14 cellular contexts compared by ENCODE assay signal in the genomic region with DNA sequence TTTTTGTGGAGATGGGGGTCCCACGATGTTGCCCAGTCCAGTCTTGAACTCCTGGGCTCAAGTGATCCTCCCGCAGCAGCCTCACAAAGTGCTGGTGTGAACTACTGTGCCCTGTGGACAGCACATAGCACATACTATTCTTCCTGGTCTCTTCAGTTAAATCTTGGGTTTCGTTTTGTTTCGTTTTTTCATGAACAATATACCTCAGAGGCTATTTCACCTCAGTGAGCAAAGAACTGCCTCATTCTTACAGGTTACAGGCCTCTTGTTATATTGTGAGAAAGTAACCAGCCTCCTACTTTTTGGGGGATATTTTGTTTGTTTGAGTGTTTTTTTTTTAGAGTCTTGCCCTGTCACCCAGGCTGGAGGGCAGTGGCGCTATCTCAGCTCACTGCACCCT. TPM values are rescaled to one million over a fixed set of nuclear protein-coding genes. Genes with fewer than 3 reads are reported as not detected.
DNase-seq lines count a peak whose midpoint lies in the region; ATAC-seq and TF ChIP-seq lines count a peak whose summit lies in the region.
"Had no signal": no experiment of that assay in that cellular context is flagged by ENCODE, and none has a peak within 500 bp of the region (broad histone marks: within the 10 kb centered on the region; RNA-seq: fewer than 3 reads in every experiment).

No MANE protein-coding gene starts in this region.

- no peaks in the 10 kb centered on the region for H4K20me1 ChIP-seq in PC-9 (ENCODE audit: insufficient read depth)

- H2AFZ ChIP-seq in PC-9 = no peak overlapping the region

- H3K4me1 Mint-ChIP-seq in activated T-helper 1 cell treated with anti-CD3 and anti-CD28 coated beads, Interleukin-12 subunit alpha, Interleukin-12 subunit beta, Interleukin-2, Interleukin-4 antibody, amounts not matched to agents 30 ng/mL and 10 ng/mL and 1 ng/mL, durations not matched to agents 14 hours and 24 hours and 36 hours (ENCODE audit: low read depth) = peaks cover 32% of the 10 kb centered on the region

- 80% methylated on average over 5 of the region's 5 CpGs for WGBS in suprapubic skin

- H3K4me3 Mint-ChIP-seq in activated T-helper 1 cell treated with anti-CD3 and anti-CD28 coated beads, Interleukin-12 subunit alpha, Interleukin-12 subunit beta, Interleukin-2, Interleukin-4 antibody, amounts not matched to agents 30 ng/mL and 10 ng/mL and 1 ng/mL, durations not matched to agents 14 hours and 24 hours and 36 hours = no peak overlapping the region
- H3K4me3 Mint-ChIP-seq: activated naive CD4-positive, alpha-beta T cell treated with anti-CD3 and anti-CD28 coated beads for 36 hours had no signal

- peaks cover 4% of the 10 kb centered on the region for H3K36me3 Mint-ChIP-seq in activated T-helper 1 cell treated with anti-CD3 and anti-CD28 coated beads, Interleukin-12 subunit alpha, Interleukin-12 subunit beta, Interleukin-2, Interleukin-4 antibody, amounts not matched to agents 30 ng/mL and 10 ng/mL and 1 ng/mL, durations not matched to agents 14 hours and 24 hours and 36 hours (ENCODE audit: low read depth)

- no peak for TF ChIP-seq EP300 in suprapubic skin (IDR thresholded peaks at IDR 0.05)

- no peak for TF ChIP-seq POLR2A in suprapubic skin (IDR thresholded peaks at IDR 0.05)

- TF ChIP-seq CTCF in GM06990 (IDR thresholded peaks at IDR 0.05; ENCODE audit: insufficient read depth, low read length, poor library complexity, severe bottlenecking) (no peak), PC-9 (conservative IDR thresholded peaks at IDR 0.05) (no peak), mucosa of descending colon (IDR thresholded peaks at IDR 0.05) (no peak), suprapubic skin (IDR thresholded peaks at IDR 0.05) (no peak)

- no peak overlapping the region for H3K27ac Mint-ChIP-seq in activated T-helper 1 cell treated with anti-CD3 and anti-CD28 coated beads, Interleukin-12 subunit alpha, Interleukin-12 subunit beta, Interleukin-2, Interleukin-4 antibody, amounts not matched to agents 30 ng/mL and 10 ng/mL and 1 ng/mL, durations not matched to agents 14 hours and 24 hours and 36 hours
- H3K27ac Mint-ChIP-seq: activated naive CD4-positive, alpha-beta T cell treated with anti-CD3 and anti-CD28 coated beads for 36 hours had no signal

- ATAC-seq in GM21526 (IDR thresholded peaks at IDR 0.05; ENCODE audit: low FRiP score, unreplicated experiment) (peak; percentile 43), mucosa of descending colon (peak; percentile 60)

- intact Hi-C loops in PC-9 (cut with micrococcal nuclease; ENCODE audit: unreplicated experiment) = no loop called here
- intact Hi-C loops in mucosa of descending colon (cut with DNase I, micrococcal nuclease) = no loop called here
- intact Hi-C loops in activated T-helper 1 cell treated with anti-CD3 and anti-CD28 coated beads, Interleukin-12 subunit alpha, Interleukin-12 subunit beta, Interleukin-2, Interleukin-4 antibody, amounts not matched to agents 30 ng/mL and 10 ng/mL and 1 ng/mL, durations not matched to agents 14 hours and 24 hours and 36 hours (cut with micrococcal nuclease) = loop anchor here (5.0 kb wide), 1 partner anchor 89 kb away; no protein-coding TSS in a partner anchor

- POLR2A ChIA-PET in PC-9 (lab: Charles Lee; ENCODE audit: unreplicated experiment) = interaction anchor here (0.9 to 1.5 kb wide), 2 partner anchors 16 to 44 kb away, joined by 4 read pairs; a partner anchor contains a TSS

- H3K27me3 ChIP-seq in GM06990 (replicated peaks; ENCODE audit: control insufficient read depth, insufficient read depth, low read length) = no peaks in the 10 kb centered on the region
- H3K27me3 ChIP-seq in PC-9 (ENCODE audit: insufficient read depth, low read depth) = no peaks in the 10 kb centered on the region
- H3K27me3 ChIP-seq in suprapubic skin = no peaks in the 10 kb centered on the region

- H3K4me2 ChIP-seq in PC-9 = no peak overlapping the region; the same call in 1 of the 2 replicates

- peaks cover 15% of the 10 kb centered on the region for H3K79me2 ChIP-seq in PC-9 (ENCODE audit: low read depth)

- no peaks in the 10 kb centered on the region for H3K9me2 ChIP-seq in PC-9 (ENCODE audit: insufficient read depth)

- H3K4me1 ChIP-seq in PC-9 (replicated peaks; ENCODE audit: insufficient read depth) (peaks cover 47% of the 10 kb centered on the region), mucosa of descending colon (ENCODE audit: low read depth) (no peaks in the 10 kb centered on the region), suprapubic skin (peaks cover 24% of the 10 kb centered on the region)

- peak overlapping the region; percentile 77 for H3K27ac ChIP-seq in PC-9
- no peak overlapping the region for H3K27ac ChIP-seq in suprapubic skin

- H3K36me3 ChIP-seq in GM06990 (ENCODE audit: control insufficient read depth, insufficient read depth, low read length) (no peaks in the 10 kb centered on the region), PC-9 (ENCODE audit: low read depth) (no peaks in the 10 kb centered on the region), mucosa of descending colon (ENCODE audit: low read depth) (no peaks in the 10 kb centered on the region), suprapubic skin (no peaks in the 10 kb centered on the region)

- H3K4me3 ChIP-seq in GM06990 (replicated peaks; ENCODE audit: low read depth, low read length) = peak overlapping the region; percentile 27; the same call in 1 of the 2 replicates
- H3K4me3 ChIP-seq in PC-9 = no peak overlapping the region
- H3K4me3 ChIP-seq in mucosa of descending colon = no peak overlapping the region
- no peak overlapping the region for H3K4me3 ChIP-seq in suprapubic skin

- no peaks in the 10 kb centered on the region for H3K9me3 ChIP-seq in PC-9 (ENCODE audit: insufficient read depth, low read depth)
- no peaks in the 10 kb centered on the region for H3K9me3 ChIP-seq in mucosa of descending colon
- H3K9me3 ChIP-seq in suprapubic skin = no peaks in the 10 kb centered on the region

- no TSS peak for BruUV-seq in PC-9 (replicated peaks; lab: Mats Ljungman, UMichigan)

- peaks cover 4% of the 10 kb centered on the region for H3K27me3 Mint-ChIP-seq in activated T-helper 1 cell treated with anti-CD3 and anti-CD28 coated beads, Interleukin-12 subunit alpha, Interleukin-12 subunit beta, Interleukin-2, Interleukin-4 antibody, amounts not matched to agents 30 ng/mL and 10 ng/mL and 1 ng/mL, durations not matched to agents 14 hours and 24 hours and 36 hours (ENCODE audit: insufficient read depth)

- DNase-seq in GM06990 (ENCODE audit: extremely low read depth, insufficient read length) = peak; percentile 77
- no peak for DNase-seq in PC-9
- DNase-seq in mucosa of descending colon = peak in 1 of 3 donors; percentile 40
- DNase-seq in activated CD8-positive, alpha-beta memory T cell treated with anti-CD3 and anti-CD28 coated beads, Interleukin-2, amount 50 U/mL, for 48 hours = no peak
- DNase-seq in activated T-helper 1 cell treated with anti-CD3 and anti-CD28 coated beads, Interleukin-12 subunit alpha, Interleukin-12 subunit beta, Interleukin-2, Interleukin-4 antibody, amounts not matched to agents 30 ng/mL and 10 ng/mL and 1 ng/mL, durations not matched to agents 14 hours and 24 hours and 36 hours (ENCODE audit: low spot score) = no peak
- no peak for DNase-seq in suprapubic skin (ENCODE audit: low spot score in 2 of 2)
- DNase-seq in anterior cingulate cortex (lab: John Stamatoyannopoulos, UW) = no peak
- DNase-seq: activated naive CD4-positive, alpha-beta T cell treated with anti-CD3 and anti-CD28 coated beads for 36 hours; cerebellar nuclear complex; mesenchymal stem cell; NCI-H2081; NCI-H748 treated with DMSO at 0.1 percent for 48 hours had no signal

- H3F3A ChIP-seq in PC-9 (ENCODE audit: insufficient read depth, low read depth) = peaks cover 30% of the 10 kb centered on the region

- peaks cover 5% of the 10 kb centered on the region for H3K9me3 Mint-ChIP-seq in activated T-helper 1 cell treated with anti-CD3 and anti-CD28 coated beads, Interleukin-12 subunit alpha, Interleukin-12 subunit beta, Interleukin-2, Interleukin-4 antibody, amounts not matched to agents 30 ng/mL and 10 ng/mL and 1 ng/mL, durations not matched to agents 14 hours and 24 hours and 36 hours
- H3K9me3 Mint-ChIP-seq: activated naive CD4-positive, alpha-beta T cell treated with anti-CD3 and anti-CD28 coated beads for 36 hours had no signal

- CTCF ChIA-PET in PC-9 (lab: Charles Lee) = no interaction called here

RNA-seq across cellular contexts. Expression of a gene that starts 1.3 kb away (rescaled TPM):
- 130 and 132 TPM in 2 replicates for total RNA-seq in PC-9 (2021)
- total RNA-seq in mucosa of descending colon = 100 to 1,000 TPM in 2 of 3 donors, 10 to 100 TPM in 1; 42.2 to 473 (median 261) TPM
- total RNA-seq in activated T-helper 1 cell treated with anti-CD3 and anti-CD28 coated beads, Interleukin-12 subunit alpha, Interleukin-12 subunit beta, Interleukin-2, Interleukin-4 antibody, amounts not matched to agents 30 ng/mL and 10 ng/mL and 1 ng/mL, durations not matched to agents 14 hours and 24 hours and 36 hours = 6.1 and 7.2 TPM in 2 replicates
- 100 to 1,000 TPM in 2 of 4 donors, 10 to 100 TPM in 2; 55.3 to 109 (median 86.8) TPM for total RNA-seq in suprapubic skin

RNA-seq across cellular contexts. Expression of a gene that starts 15.6 kb away (rescaled TPM):
- 58.3 and 66.8 TPM in 2 replicates for total RNA-seq in PC-9 (2021)
- 100 to 1,000 TPM in 1 of 3 donors, 10 to 100 TPM in 2; 74.8 to 115 (median 89.2) TPM for total RNA-seq in mucosa of descending colon
- total RNA-seq in activated T-helper 1 cell treated with anti-CD3 and anti-CD28 coated beads, Interleukin-12 subunit alpha, Interleukin-12 subunit beta, Interleukin-2, Interleukin-4 antibody, amounts not matched to agents 30 ng/mL and 10 ng/mL and 1 ng/mL, durations not matched to agents 14 hours and 24 hours and 36 hours = 106 and 108 TPM in 2 replicates
- 10 to 100 TPM; 52.9 to 72.7 (median 60.7) TPM for total RNA-seq in suprapubic skin

RNA-seq across cellular contexts. Expression of a gene that starts 17.7 kb away (rescaled TPM):
- total RNA-seq in PC-9 (2021) (84.3 and 104 TPM in 2 replicates), mucosa of descending colon (100 to 1,000 TPM in 1 of 3 donors, 10 to 100 TPM in 2; 72.8 to 121 (median 79.5) TPM), suprapubic skin (10 to 100 TPM; 25.5 to 80.7 (median 40.5) TPM)
- total RNA-seq in activated T-helper 1 cell treated with anti-CD3 and anti-CD28 coated beads, Interleukin-12 subunit alpha, Interleukin-12 subunit beta, Interleukin-2, Interleukin-4 antibody, amounts not matched to agents 30 ng/mL and 10 ng/mL and 1 ng/mL, durations not matched to agents 14 hours and 24 hours and 36 hours = 61.2 and 62.0 TPM in 2 replicates

RNA-seq across cellular contexts. Expression of a gene that starts 45.5 kb away (rescaled TPM):
- total RNA-seq in PC-9 (2021) = 43.3 and 43.4 TPM in 2 replicates
- 10 to 100 TPM; 26.4 to 80.5 (median 40.5) TPM for total RNA-seq in mucosa of descending colon
- 15.0 and 15.6 TPM in 2 replicates for total RNA-seq in activated T-helper 1 cell treated with anti-CD3 and anti-CD28 coated beads, Interleukin-12 subunit alpha, Interleukin-12 subunit beta, Interleukin-2, Interleukin-4 antibody, amounts not matched to agents 30 ng/mL and 10 ng/mL and 1 ng/mL, durations not matched to agents 14 hours and 24 hours and 36 hours
- 10 to 100 TPM; 52.4 to 77.2 (median 66.8) TPM for total RNA-seq in suprapubic skin
- total RNA-seq: LHCN-M2 had no signal

RNA-seq across cellular contexts. Expression of a gene that starts 50.7 kb away (rescaled TPM):
- total RNA-seq in PC-9 (2021) (7.5 and 8.2 TPM in 2 replicates), mucosa of descending colon (10 to 100 TPM in 2 of 3 donors, 1 to 10 TPM in 1; 6.0 to 12.3 (median 10.7) TPM), suprapubic skin (1 to 10 TPM; 1.1 to 3.1 (median 1.2) TPM)
- total RNA-seq in activated T-helper 1 cell treated with anti-CD3 and anti-CD28 coated beads, Interleukin-12 subunit alpha, Interleukin-12 subunit beta, Interleukin-2, Interleukin-4 antibody, amounts not matched to agents 30 ng/mL and 10 ng/mL and 1 ng/mL, durations not matched to agents 14 hours and 24 hours and 36 hours = 86.8 and 90.4 TPM in 2 replicates
- total RNA-seq: LHCN-M2 had no signal
